In genomic region chr7:43701929-43702328, GRCh38 we compare ENCODE assay signal across 2 cellular contexts.
TF ChIP-seq lines count a peak whose summit lies in the region.

No MANE protein-coding gene starts in this region.

TF ChIP-seq in GM23338, 12 proteins besides CTCF, POLR2A, EP300 and RAD21:
- TF ChIP-seq STAT1 (IDR thresholded peaks at IDR 0.05; ENCODE audit: unreplicated experiment) (no peak), EZH2phosphoT487 (IDR thresholded peaks at IDR 0.05; ENCODE audit: unreplicated experiment) (no peak), ZNF331 (CRISPR knock-in tag; IDR thresholded peaks at IDR 0.05; ENCODE audit: low read depth) (no peak), POLR2AphosphoS5 (IDR thresholded peaks at IDR 0.05; ENCODE audit: low read depth) (no peak), EZH2 (IDR thresholded peaks at IDR 0.05; ENCODE audit: low read depth, unreplicated experiment) (no peak)
- TF ChIP-seq, protein P1, sequence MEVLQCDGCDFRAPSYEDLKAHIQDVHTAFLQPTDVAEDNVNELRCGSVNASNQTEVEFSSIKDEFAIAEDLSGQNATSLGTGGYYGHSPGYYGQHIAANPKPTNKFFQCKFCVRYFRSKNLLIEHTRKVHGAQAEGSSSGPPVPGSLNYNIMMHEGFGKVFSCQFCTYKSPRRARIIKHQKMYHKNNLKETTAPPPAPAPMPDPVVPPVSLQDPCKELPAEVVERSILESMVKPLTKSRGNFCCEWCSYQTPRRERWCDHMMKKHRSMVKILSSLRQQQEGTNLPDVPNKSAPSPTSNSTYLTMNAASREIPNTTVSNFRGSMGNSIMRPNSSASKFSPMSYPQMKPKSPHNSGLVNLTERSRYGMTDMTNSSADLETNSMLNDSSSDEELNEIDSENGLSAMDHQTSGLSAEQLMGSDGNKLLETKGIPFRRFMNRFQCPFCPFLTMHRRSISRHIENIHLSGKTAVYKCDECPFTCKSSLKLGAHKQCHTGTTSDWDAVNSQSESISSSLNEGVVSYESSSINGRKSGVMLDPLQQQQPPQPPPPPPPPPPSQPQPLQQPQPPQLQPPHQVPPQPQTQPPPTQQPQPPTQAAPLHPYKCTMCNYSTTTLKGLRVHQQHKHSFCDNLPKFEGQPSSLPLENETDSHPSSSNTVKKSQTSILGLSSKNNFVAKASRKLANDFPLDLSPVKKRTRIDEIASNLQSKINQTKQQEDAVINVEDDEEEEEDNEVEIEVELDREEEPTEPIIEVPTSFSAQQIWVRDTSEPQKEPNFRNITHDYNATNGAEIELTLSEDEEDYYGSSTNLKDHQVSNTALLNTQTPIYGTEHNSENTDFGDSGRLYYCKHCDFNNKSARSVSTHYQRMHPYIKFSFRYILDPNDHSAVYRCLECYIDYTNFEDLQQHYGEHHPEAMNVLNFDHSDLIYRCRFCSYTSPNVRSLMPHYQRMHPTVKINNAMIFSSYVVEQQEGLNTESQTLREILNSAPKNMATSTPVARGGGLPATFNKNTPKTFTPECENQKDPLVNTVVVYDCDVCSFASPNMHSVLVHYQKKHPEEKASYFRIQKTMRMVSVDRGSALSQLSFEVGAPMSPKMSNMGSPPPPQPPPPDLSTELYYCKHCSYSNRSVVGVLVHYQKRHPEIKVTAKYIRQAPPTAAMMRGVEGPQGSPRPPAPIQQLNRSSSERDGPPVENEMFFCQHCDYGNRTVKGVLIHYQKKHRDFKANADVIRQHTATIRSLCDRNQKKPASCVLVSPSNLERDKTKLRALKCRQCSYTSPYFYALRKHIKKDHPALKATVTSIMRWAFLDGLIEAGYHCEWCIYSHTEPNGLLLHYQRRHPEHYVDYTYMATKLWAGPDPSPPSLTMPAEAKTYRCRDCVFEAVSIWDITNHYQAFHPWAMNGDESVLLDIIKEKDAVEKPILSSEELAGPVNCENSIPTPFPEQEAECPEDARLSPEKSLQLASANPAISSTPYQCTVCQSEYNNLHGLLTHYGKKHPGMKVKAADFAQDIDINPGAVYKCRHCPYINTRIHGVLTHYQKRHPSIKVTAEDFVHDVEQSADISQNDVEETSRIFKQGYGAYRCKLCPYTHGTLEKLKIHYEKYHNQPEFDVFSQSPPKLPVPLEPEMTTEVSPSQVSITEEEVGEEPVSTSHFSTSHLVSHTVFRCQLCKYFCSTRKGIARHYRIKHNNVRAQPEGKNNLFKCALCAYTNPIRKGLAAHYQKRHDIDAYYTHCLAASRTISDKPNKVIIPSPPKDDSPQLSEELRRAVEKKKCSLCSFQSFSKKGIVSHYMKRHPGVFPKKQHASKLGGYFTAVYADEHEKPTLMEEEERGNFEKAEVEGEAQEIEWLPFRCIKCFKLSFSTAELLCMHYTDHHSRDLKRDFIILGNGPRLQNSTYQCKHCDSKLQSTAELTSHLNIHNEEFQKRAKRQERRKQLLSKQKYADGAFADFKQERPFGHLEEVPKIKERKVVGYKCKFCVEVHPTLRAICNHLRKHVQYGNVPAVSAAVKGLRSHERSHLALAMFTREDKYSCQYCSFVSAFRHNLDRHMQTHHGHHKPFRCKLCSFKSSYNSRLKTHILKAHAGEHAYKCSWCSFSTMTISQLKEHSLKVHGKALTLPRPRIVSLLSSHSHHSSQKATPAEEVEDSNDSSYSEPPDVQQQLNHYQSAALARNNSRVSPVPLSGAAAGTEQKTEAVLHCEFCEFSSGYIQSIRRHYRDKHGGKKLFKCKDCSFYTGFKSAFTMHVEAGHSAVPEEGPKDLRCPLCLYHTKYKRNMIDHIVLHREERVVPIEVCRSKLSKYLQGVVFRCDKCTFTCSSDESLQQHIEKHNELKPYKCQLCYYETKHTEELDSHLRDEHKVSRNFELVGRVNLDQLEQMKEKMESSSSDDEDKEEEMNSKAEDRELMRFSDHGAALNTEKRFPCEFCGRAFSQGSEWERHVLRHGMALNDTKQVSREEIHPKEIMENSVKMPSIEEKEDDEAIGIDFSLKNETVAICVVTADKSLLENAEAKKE (CRISPR knock-in tag; IDR thresholded peaks at IDR 0.05): no peak
- TF ChIP-seq, protein P2, sequence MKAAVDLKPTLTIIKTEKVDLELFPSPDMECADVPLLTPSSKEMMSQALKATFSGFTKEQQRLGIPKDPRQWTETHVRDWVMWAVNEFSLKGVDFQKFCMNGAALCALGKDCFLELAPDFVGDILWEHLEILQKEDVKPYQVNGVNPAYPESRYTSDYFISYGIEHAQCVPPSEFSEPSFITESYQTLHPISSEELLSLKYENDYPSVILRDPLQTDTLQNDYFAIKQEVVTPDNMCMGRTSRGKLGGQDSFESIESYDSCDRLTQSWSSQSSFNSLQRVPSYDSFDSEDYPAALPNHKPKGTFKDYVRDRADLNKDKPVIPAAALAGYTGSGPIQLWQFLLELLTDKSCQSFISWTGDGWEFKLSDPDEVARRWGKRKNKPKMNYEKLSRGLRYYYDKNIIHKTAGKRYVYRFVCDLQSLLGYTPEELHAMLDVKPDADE (IDR thresholded peaks at IDR 0.05): no peak

TF ChIP-seq in GM12878, 131 proteins besides CTCF, POLR2A, EP300 and RAD21:
- TF ChIP-seq DPF2 (IDR thresholded peaks at IDR 0.05) (no peak), HSF1 (IDR thresholded peaks at IDR 0.05; ENCODE audit: low read depth, low read length) (no peak), RBBP5 (conservative IDR thresholded peaks at IDR 0.05) (no peak)
- TF ChIP-seq, protein P3, sequence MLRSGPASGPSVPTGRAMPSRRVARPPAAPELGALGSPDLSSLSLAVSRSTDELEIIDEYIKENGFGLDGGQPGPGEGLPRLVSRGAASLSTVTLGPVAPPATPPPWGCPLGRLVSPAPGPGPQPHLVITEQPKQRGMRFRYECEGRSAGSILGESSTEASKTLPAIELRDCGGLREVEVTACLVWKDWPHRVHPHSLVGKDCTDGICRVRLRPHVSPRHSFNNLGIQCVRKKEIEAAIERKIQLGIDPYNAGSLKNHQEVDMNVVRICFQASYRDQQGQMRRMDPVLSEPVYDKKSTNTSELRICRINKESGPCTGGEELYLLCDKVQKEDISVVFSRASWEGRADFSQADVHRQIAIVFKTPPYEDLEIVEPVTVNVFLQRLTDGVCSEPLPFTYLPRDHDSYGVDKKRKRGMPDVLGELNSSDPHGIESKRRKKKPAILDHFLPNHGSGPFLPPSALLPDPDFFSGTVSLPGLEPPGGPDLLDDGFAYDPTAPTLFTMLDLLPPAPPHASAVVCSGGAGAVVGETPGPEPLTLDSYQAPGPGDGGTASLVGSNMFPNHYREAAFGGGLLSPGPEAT (IDR thresholded peaks at IDR 0.05; ENCODE audit: low read depth): no peak
